Comparison of ENCODE assay signal across 31 cellular contexts in genomic region chr11:67321313-67321871, GRCh38. TPM values are rescaled to one million over a fixed set of nuclear protein-coding genes. Genes with fewer than 3 reads are reported as not detected.
"Had no signal": no experiment of that assay in that cellular context is flagged by ENCODE, and none has a peak within 500 bp of the region (broad histone marks: within the 10 kb centered on the region; RNA-seq: fewer than 3 reads in every experiment).

No MANE protein-coding gene starts in this region.

- FAIRE-seq: astrocyte, RCC 7860 had no signal

- H3K9me3 Mint-ChIP-seq: activated CD8-positive, alpha-beta T cell treated with anti-CD3 and anti-CD28 coated beads for 36 hours; activated T-cell treated with anti-CD3 and anti-CD28 coated beads, Interleukin-2, amount 50 U/mL, for 72 hours; activated T-helper 2 cell treated with anti-CD3 and anti-CD28 coated beads, Interferon-gamma antibody, Interleukin-2, Interleukin-4, amounts not matched to agents 10 μg/mL and 5 μg/mL and 100 μg/mL, durations not matched to agents 14 hours and 24 hours and 36 hours; central memory CD8-positive, alpha-beta T cell; IgD-negative memory B cell had no signal

- H3K4me3 Mint-ChIP-seq: activated CD8-positive, alpha-beta T cell treated with anti-CD3 and anti-CD28 coated beads for 36 hours; activated naive CD8-positive, alpha-beta T cell; activated T-cell treated with anti-CD3 and anti-CD28 coated beads, Interleukin-2, amount 50 U/mL, for 72 hours; central memory CD8-positive, alpha-beta T cell; T-helper 17 cell had no signal

- H3K9ac ChIP-seq: KMS-11 had no signal

- H3K4me3 ChIP-seq: MG63 had no signal

- H3K4me2 ChIP-seq: KMS-11 had no signal

- H3K27me3 Mint-ChIP-seq: activated CD8-positive, alpha-beta T cell treated with anti-CD3 and anti-CD28 coated beads for 36 hours; activated naive CD8-positive, alpha-beta T cell; brain; central memory CD8-positive, alpha-beta T cell; T-helper 17 cell had no signal

- H3K27ac Mint-ChIP-seq: activated CD8-positive, alpha-beta T cell treated with anti-CD3 and anti-CD28 coated beads for 36 hours; activated naive CD8-positive, alpha-beta T cell; activated T-cell treated with anti-CD3 and anti-CD28 coated beads, Interleukin-2, amount 50 U/mL, for 72 hours; activated T-helper 2 cell treated with anti-CD3 and anti-CD28 coated beads, Interferon-gamma antibody, Interleukin-2, Interleukin-4, amounts not matched to agents 10 μg/mL and 5 μg/mL and 100 μg/mL, durations not matched to agents 14 hours and 24 hours and 36 hours; brain; T-helper 17 cell had no signal

- H3K36me3 ChIP-seq: MG63 had no signal

- H3K27ac ChIP-seq: KMS-11 had no signal

- H3K27me3 ChIP-seq: MG63 had no signal

- ATAC-seq: activated CD8-positive, alpha-beta T cell treated with anti-CD3 and anti-CD28 coated beads for 36 hours; activated T-cell treated with anti-CD3 and anti-CD28 coated beads, Interleukin-2, amount 50 U/mL, for 72 hours; PC-3; T-helper 17 cell had no signal

- DNase-seq: activated CD4-positive, alpha-beta T cell treated with anti-CD3 and anti-CD28 coated beads, Interleukin-2, amount 50 U/mL, for 1 hour; activated CD4-positive, CD25-positive, alpha-beta regulatory T cell; activated CD8-positive, alpha-beta memory T cell treated with anti-CD3 and anti-CD28 coated beads, Interleukin-2, amount 50 U/mL, for 4 hours; activated CD8-positive, alpha-beta T cell treated with anti-CD3 and anti-CD28 coated beads for 36 hours; activated naive CD4-positive, alpha-beta T cell; activated T-cell treated with anti-CD3 and anti-CD28 coated beads, Interleukin-2, amount 50 U/mL, for 72 hours; amygdala; MG63; MV-4-11; NCI-H1092 treated with DMSO at 0.1 percent for 48 hours; NCI-H1417 treated with DMSO at 0.1 percent for 48 hours; NCI-H1694; NCI-H2029; NCI-H2107; NCI-H2171 treated with DMSO at 0.1 percent for 48 hours; NCI-H226; NCI-H526; NCI-H82; PC-3; SHP77 treated with DMSO at 0.1 percent for 48 hours; T-helper 17 cell; T-helper 9 cell had no signal

- H3K9me3 ChIP-seq: MG63 had no signal

RNA-seq across cellular contexts. Expression of gene CLCF1, which starts 52.0 kb away (rescaled TPM):
- total RNA-seq: SK-MEL-5 had no signal
